ENCODE assay signal across 4 cellular contexts in genomic region chr5:84725946-84726570, GRCh38.
"Had no signal": no experiment of that assay in that cellular context is flagged by ENCODE, and none has a peak within 500 bp of the region (broad histone marks: within the 10 kb centered on the region; RNA-seq: fewer than 3 reads in every experiment).

No MANE protein-coding gene starts in this region.

- DNase-seq: GM23248, H9, HCEC 1CT had no signal

- H3K4me3 ChIP-seq: GM23248 had no signal

- FAIRE-seq: H1 had no signal
